ENCODE assay signal across 8 cellular contexts in the genomic region with DNA sequence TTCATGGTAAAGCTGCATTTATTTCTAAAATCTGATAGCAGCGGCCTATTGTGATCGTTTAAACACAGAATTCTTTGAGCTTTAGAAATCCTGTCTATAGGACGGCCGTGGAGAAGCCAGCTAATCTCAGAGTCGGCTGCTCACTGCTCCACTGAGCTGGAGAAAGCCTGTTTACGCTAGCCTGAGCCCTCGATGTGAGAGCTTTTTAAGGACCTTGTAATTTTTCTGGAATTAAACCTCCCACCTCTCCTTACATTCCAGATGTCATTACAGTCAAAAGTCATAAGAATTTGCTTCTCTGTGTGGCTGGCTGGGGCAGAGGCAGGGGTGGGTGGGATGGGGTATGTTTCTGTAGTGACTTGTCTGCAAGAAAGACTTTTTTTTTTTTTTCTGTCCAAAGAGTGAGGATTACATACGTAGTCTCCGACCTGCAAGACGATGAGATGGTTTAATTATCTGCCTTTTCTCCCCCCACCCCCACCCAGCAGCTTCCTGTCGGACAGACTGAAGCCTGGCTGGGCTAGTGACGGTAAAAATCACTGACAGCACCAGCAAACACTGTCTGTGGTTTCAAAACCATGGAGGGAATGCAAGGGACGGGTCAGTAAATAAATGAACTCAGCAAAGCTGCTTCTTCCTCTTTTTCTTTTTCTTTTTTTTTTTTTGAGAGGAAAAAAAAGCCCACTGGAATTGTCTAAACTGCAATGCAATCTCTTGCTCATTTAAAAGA. TPM values are rescaled to one million over a fixed set of nuclear protein-coding genes. Genes with fewer than 3 reads are reported as not detected.
DNase-seq lines count a peak whose midpoint lies in the region; TF ChIP-seq lines count a peak whose summit lies in the region.

No MANE protein-coding gene starts in this region.

- POLR2A ChIA-PET in SK-N-SH (lab: Yijun Ruan, JAX): interaction anchor here (0.7 to 1.2 kb wide), 3 partner anchors 13 to 45 kb away, joined by 3 to 5 read pairs (median 3); a partner anchor contains a TSS

- no peak for TF ChIP-seq RAD21 in SK-N-SH (IDR thresholded peaks at IDR 0.05; ENCODE audit: low read length)

- H3F3A ChIP-seq in SK-N-SH (replicated peaks; ENCODE audit: insufficient read depth): peaks cover 6% of the 10 kb centered on the region

- H3K4me1 ChIP-seq in SK-N-SH (ENCODE audit: control insufficient read depth in 1 of 2, insufficient read depth in 2 of 2, low read depth in 1 of 2, low read length in 1 of 2) (peaks cover 30 to 60% of the 10 kb centered on the region in 2 experiments), rectal smooth muscle tissue (ENCODE audit: control insufficient read depth, insufficient read depth, low read length) (peaks cover 8% of the 10 kb centered on the region)

- TF ChIP-seq CTCF in GM20000 (IDR thresholded peaks at IDR 0.05; ENCODE audit: extremely low read depth, missing control alignments): no peak
- TF ChIP-seq CTCF in SK-N-SH (IDR thresholded peaks at IDR 0.05): no peak
- no peak for TF ChIP-seq CTCF in fibroblast of the aortic adventitia (IDR thresholded peaks at IDR 0.05; ENCODE audit: insufficient read depth, low read length)

- H3K36me3 ChIP-seq in SK-N-SH (replicated peaks in 1 of 2; ENCODE audit: control insufficient read depth in 1 of 2, insufficient read depth in 2 of 2, low read length in 1 of 2) (no peaks in the 10 kb centered on the region), rectal smooth muscle tissue (ENCODE audit: control insufficient read depth, insufficient read depth, low read length) (no peaks in the 10 kb centered on the region)

- H4K20me1 ChIP-seq in SK-N-SH (ENCODE audit: insufficient read depth): no peaks in the 10 kb centered on the region

- peak overlapping the region; percentile 52; the same call in 1 of the 2 replicates for H3K9ac ChIP-seq in SK-N-SH
- no peak overlapping the region for H3K9ac ChIP-seq in rectal smooth muscle tissue (ENCODE audit: low read length)

- H3K79me2 ChIP-seq in SK-N-SH (ENCODE audit: insufficient read depth): no peaks in the 10 kb centered on the region

- H3K4me3 ChIP-seq in SK-N-SH (ENCODE audit: low read depth in 2 of 2, low read length in 1 of 2): 0 out of 4 replicates have a peak overlapping the region, but pooled peaks of 1 of the 2 experiments have one; percentile 23
- no peak overlapping the region for H3K4me3 ChIP-seq in fibroblast of the aortic adventitia (ENCODE audit: low read depth, low read length)
- H3K4me3 ChIP-seq in rectal smooth muscle tissue (ENCODE audit: low read length): no peak overlapping the region

- 0 out of 4 replicates have a peak, but pooled peaks of 1 of the 2 experiments have one; percentile 31 for TF ChIP-seq EP300 in SK-N-SH (IDR thresholded peaks at IDR 0.05; ENCODE audit: borderline replicate concordance in 1 of 2, low read depth in 1 of 2, low read length in 1 of 2)

- peak overlapping the region; percentile 54 for H3K4me2 ChIP-seq in SK-N-SH

- CTCF ChIA-PET in SK-N-SH (lab: Yijun Ruan, JAX): interaction anchor here (0.6 to 12.9 kb wide), 10 partner anchors 7 to 212 kb away, joined by 3 to 123 read pairs (median 6); a partner anchor contains a TSS

- H2AFZ ChIP-seq in SK-N-SH (ENCODE audit: low read depth): no peak overlapping the region

- H3K9me3 ChIP-seq in SK-N-SH: no peaks in the 10 kb centered on the region

- H3K27me3 ChIP-seq in SK-N-SH (ENCODE audit: insufficient read depth) (no peaks in the 10 kb centered on the region), rectal smooth muscle tissue (ENCODE audit: control insufficient read depth, insufficient read depth, low read length) (no peaks in the 10 kb centered on the region)

- WGBS in SK-N-SH (ENCODE audit: low lambda C conversion rate): 26% methylated on average over 13 of the region's 13 CpGs

- H3K27ac ChIP-seq in SK-N-SH (ENCODE audit: low read depth in 2 of 2, low read length in 1 of 2): peak overlapping the region; percentile 67 to 85
- peak overlapping the region; percentile 18 for H3K27ac ChIP-seq in rectal smooth muscle tissue (ENCODE audit: low read depth, low read length)

- DNase-seq in GM20000 (ENCODE audit: low spot score) (peak; percentile 7), SK-N-SH (no peak), fibroblast of the aortic adventitia (ENCODE audit: low read depth) (peak; percentile 65), NCI-H1417 treated with DMSO at 0.1 percent for 48 hours (lab: John Stamatoyannopoulos, UW) (no peak), NCI-H2029 treated with DMSO at 0.1 percent for 48 hours (lab: John Stamatoyannopoulos, UW) (no peak), NCI-H748 treated with DMSO at 0.1 percent for 48 hours (lab: John Stamatoyannopoulos, UW) (no peak)
- no peak for DNase-seq in stimulated activated CD4-positive, alpha-beta T cell treated with anti-CD3 and anti-CD28 coated beads, Interleukin-4, amount 100 ng/mL, for 1 hour

- H3K9me2 ChIP-seq in SK-N-SH: no peaks in the 10 kb centered on the region

TF ChIP-seq in SK-N-SH, 30 proteins besides CTCF, POLR2A, EP300 and RAD21:
- TF ChIP-seq MEF2A (IDR thresholded peaks at IDR 0.05; ENCODE audit: borderline replicate concordance, low read depth) (no peak), SIN3A (IDR thresholded peaks at IDR 0.05; ENCODE audit: borderline replicate concordance, low read depth, low read length) (peak; percentile 55; the same call in 1 of the 2 replicates), RFX5 (IDR thresholded peaks at IDR 0.05; ENCODE audit: low read length) (no peak), JUND (IDR thresholded peaks at IDR 0.05) (0 out of 2 replicates have a peak, but pooled peaks have one; percentile 12), FOXJ3 (CRISPR knock-in tag; IDR thresholded peaks at IDR 0.05) (no peak), RXRA (IDR thresholded peaks at IDR 0.05; ENCODE audit: borderline replicate concordance, low read depth) (no peak; the same call in 1 of the 2 replicates), NFIC (IDR thresholded peaks at IDR 0.05; ENCODE audit: borderline replicate concordance) (no peak), YY1 (IDR thresholded peaks at IDR 0.05; ENCODE audit: low read depth) (no peak), TCF12 (IDR thresholded peaks at IDR 0.05) (peak; percentile 58), CHD2 (IDR thresholded peaks at IDR 0.05; ENCODE audit: low read length, partially characterized antibody) (peak; percentile 10), POLR2AphosphoS5 (IDR thresholded peaks at IDR 0.05; ENCODE audit: low read depth, low read length) (no peak; the same call in 1 of the 2 replicates)
- TF ChIP-seq, protein P1, sequence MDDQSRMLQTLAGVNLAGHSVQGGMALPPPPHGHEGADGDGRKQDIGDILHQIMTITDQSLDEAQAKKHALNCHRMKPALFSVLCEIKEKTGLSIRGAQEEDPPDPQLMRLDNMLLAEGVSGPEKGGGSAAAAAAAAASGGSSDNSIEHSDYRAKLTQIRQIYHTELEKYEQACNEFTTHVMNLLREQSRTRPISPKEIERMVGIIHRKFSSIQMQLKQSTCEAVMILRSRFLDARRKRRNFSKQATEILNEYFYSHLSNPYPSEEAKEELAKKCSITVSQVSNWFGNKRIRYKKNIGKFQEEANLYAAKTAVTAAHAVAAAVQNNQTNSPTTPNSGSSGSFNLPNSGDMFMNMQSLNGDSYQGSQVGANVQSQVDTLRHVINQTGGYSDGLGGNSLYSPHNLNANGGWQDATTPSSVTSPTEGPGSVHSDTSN (IDR thresholded peaks at IDR 0.05): peak; percentile 57; the same call in 1 of the 2 replicates
- TF ChIP-seq, protein P2, sequence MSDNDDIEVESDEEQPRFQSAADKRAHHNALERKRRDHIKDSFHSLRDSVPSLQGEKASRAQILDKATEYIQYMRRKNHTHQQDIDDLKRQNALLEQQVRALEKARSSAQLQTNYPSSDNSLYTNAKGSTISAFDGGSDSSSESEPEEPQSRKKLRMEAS (IDR thresholded peaks at IDR 0.05; ENCODE audit: low read depth): no peak

RNA-seq across cellular contexts. Expression of a gene that starts 31.8 kb away (rescaled TPM):
- polyA plus RNA-seq in SK-N-SH (2012; rRNA removed): 67.0 and 108 TPM in 2 replicates
- polyA plus RNA-seq in SK-N-SH (2012; cell fraction: cytosol; rRNA removed): 70.8 and 98.8 TPM in 2 replicates
- polyA plus RNA-seq in SK-N-SH (2012; cell fraction: nucleus; rRNA removed): 83.2 and 87.9 TPM in 2 replicates
- 83.0 and 84.7 TPM in 2 replicates for total RNA-seq in fibroblast of the aortic adventitia (ENCODE audit: low replicate concordance)

RNA-seq across cellular contexts. Expression of a gene that starts 38.1 kb away (rescaled TPM):
- 11.2 and 12.5 TPM in 2 replicates for polyA plus RNA-seq in SK-N-SH (2012; rRNA removed)
- 15.5 and 18.3 TPM in 2 replicates for polyA plus RNA-seq in SK-N-SH (2012; cell fraction: cytosol; rRNA removed)
- 4.7 and 5.6 TPM in 2 replicates for polyA plus RNA-seq in SK-N-SH (2012; cell fraction: nucleus; rRNA removed)
- total RNA-seq in fibroblast of the aortic adventitia (ENCODE audit: low replicate concordance): 10.4 and 12.1 TPM in 2 replicates

RNA-seq across cellular contexts. Expression of a gene that starts 38.4 kb away (rescaled TPM):
- 10.2 and 10.6 TPM in 2 replicates for polyA plus RNA-seq in SK-N-SH (2012; rRNA removed)
- polyA plus RNA-seq in SK-N-SH (2012; cell fraction: cytosol; rRNA removed): 4.6 and 7.4 TPM in 2 replicates
- 26.6 and 27.1 TPM in 2 replicates for polyA plus RNA-seq in SK-N-SH (2012; cell fraction: nucleus; rRNA removed)
- 2.3 and 3.8 TPM in 2 replicates for total RNA-seq in fibroblast of the aortic adventitia (ENCODE audit: low replicate concordance)

Comparison
In these comparisons a context has a peak if more than half of its experiments do, and no peak if none do; other contexts are left out.
1. DNase-seq: peak in GM20000 (single experiment) and fibroblast of the aortic adventitia (single experiment); none in SK-N-SH (single experiment), NCI-H1417 treated with DMSO at 0.1 percent for 48 hours (single experiment), NCI-H2029 treated with DMSO at 0.1 percent for 48 hours (single experiment), stimulated activated CD4-positive, alpha-beta T cell treated with anti-CD3 and anti-CD28 coated beads, Interleukin-4, amount 100 ng/mL, for 1 hour (single experiment) and NCI-H748 treated with DMSO at 0.1 percent for 48 hours (single experiment).